Comparison of ENCODE assay signal across 9 cellular contexts in the genomic region with DNA sequence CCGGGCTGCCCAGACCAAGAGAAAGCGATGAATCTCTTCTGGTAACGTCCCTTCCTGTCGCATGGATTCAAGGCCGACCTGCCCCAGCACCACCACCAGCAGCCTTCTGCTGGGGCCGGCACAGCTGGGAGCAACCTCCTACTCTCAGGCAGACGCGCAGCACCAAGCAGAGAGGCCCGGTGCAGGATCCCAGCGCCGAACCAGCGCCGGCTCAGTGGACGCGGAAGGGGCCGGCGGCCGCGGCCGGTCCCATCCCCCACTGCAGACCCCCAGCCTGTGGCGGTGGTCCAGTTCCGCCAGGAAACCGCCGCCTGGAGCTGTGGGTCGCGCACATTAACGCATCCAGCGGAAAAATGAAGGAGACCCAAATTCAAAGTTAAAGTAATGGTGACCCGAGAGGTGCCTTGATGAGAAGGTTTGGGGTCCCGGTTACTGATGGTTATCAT. TPM values are rescaled to one million over a fixed set of nuclear protein-coding genes. Genes with fewer than 3 reads are reported as not detected.
DNase-seq lines count a peak whose midpoint lies in the region; ATAC-seq and TF ChIP-seq lines count a peak whose summit lies in the region.
"Had no signal": no experiment of that assay in that cellular context is flagged by ENCODE, and none has a peak within 500 bp of the region (broad histone marks: within the 10 kb centered on the region; RNA-seq: fewer than 3 reads in every experiment).

No MANE protein-coding gene starts in this region.

- no peak overlapping the region for H3K27ac Mint-ChIP-seq in activated CD4-positive, alpha-beta T cell treated with anti-CD3 and anti-CD28 coated beads for 36 hours
- H3K27ac Mint-ChIP-seq in Caco-2 (ENCODE audit: unreplicated experiment), result no peak overlapping the region
- H3K27ac Mint-ChIP-seq: HFFc6 had no signal

- peak overlapping the region; percentile 91 for H3K4me3 Mint-ChIP-seq in activated CD4-positive, alpha-beta T cell treated with anti-CD3 and anti-CD28 coated beads for 36 hours
- no peak overlapping the region for H3K4me3 Mint-ChIP-seq in Caco-2 (ENCODE audit: unreplicated experiment)
- H3K4me3 Mint-ChIP-seq: HFFc6 had no signal

- H3K36me3 ChIP-seq in iPS-18a (ENCODE audit: control insufficient read depth, low read depth, low read length) (no peaks in the 10 kb centered on the region), stomach (no peaks in the 10 kb centered on the region), Caco-2 (ENCODE audit: control insufficient read depth, insufficient read depth, low read length) (no peaks in the 10 kb centered on the region)

- peak; percentile 58 for DNase-seq in activated CD4-positive, alpha-beta T cell treated with anti-CD3 and anti-CD28 coated beads for 36 hours
- no peak for DNase-seq in activated CD4-positive, alpha-beta T cell treated with anti-CD3 and anti-CD28 coated beads for 1 hour
- DNase-seq in activated effector memory CD4-positive, alpha-beta T cell treated with Interleukin-2 at 50 U/mL for 16 hours, result peak; percentile 16
- DNase-seq in stomach, result no peak
- no peak for DNase-seq in DMS153 treated with DMSO at 0.1 percent for 48 hours (lab: John Stamatoyannopoulos, UW; ENCODE audit: unreplicated experiment)
- DNase-seq in Caco-2, result no peak
- DNase-seq: HFFc6 had no signal

- 18 to 37% (median 28%) methylated on average over 26 to 30 of the region's 30 CpGs for WGBS in stomach, 5 donors

- TF ChIP-seq POLR2A in stomach (IDR thresholded peaks at IDR 0.05), result no peak

- no peaks in the 10 kb centered on the region for H3K9me3 Mint-ChIP-seq in activated CD4-positive, alpha-beta T cell treated with anti-CD3 and anti-CD28 coated beads for 36 hours (ENCODE audit: low read depth)
- H3K9me3 Mint-ChIP-seq in Caco-2 (ENCODE audit: unreplicated experiment), result no peaks in the 10 kb centered on the region
- H3K9me3 Mint-ChIP-seq: HFFc6 had no signal

- H3K4me3 ChIP-seq in iPS-18a (ENCODE audit: low read length) (peak overlapping the region; percentile 62), stomach (peak overlapping the region; percentile 40 to 54 (median 48)), Caco-2 (ENCODE audit: low read depth, low read length) (no peak overlapping the region)

- no peak overlapping the region for H3K9ac ChIP-seq in iPS-18a (ENCODE audit: low read length)

- H3K4me1 ChIP-seq in iPS-18a (ENCODE audit: control insufficient read depth, low read depth, low read length) (peaks cover 4% of the 10 kb centered on the region), stomach (peaks cover 13 to 46% (median 22%) of the 10 kb centered on the region in 4 donors), Caco-2 (no peaks in the 10 kb centered on the region)

- H3K36me3 Mint-ChIP-seq in activated CD4-positive, alpha-beta T cell treated with anti-CD3 and anti-CD28 coated beads for 36 hours (ENCODE audit: low read depth), result peaks cover 2% of the 10 kb centered on the region
- no peaks in the 10 kb centered on the region for H3K36me3 Mint-ChIP-seq in Caco-2 (ENCODE audit: insufficient read depth, unreplicated experiment)

- ATAC-seq in activated CD4-positive, alpha-beta T cell treated with anti-CD3 and anti-CD28 coated beads for 36 hours, result no peak
- ATAC-seq in GM19455 (IDR thresholded peaks at IDR 0.05; ENCODE audit: unreplicated experiment), result no peak

- H3K4me1 Mint-ChIP-seq in activated CD4-positive, alpha-beta T cell treated with anti-CD3 and anti-CD28 coated beads for 36 hours, result peaks cover 60% of the 10 kb centered on the region
- no peaks in the 10 kb centered on the region for H3K4me1 Mint-ChIP-seq in Caco-2 (ENCODE audit: low read depth, unreplicated experiment)

- H3K27ac ChIP-seq in iPS-18a (ENCODE audit: low read length) (no peak overlapping the region), stomach (peak overlapping the region in 3 of 5 donors; percentile 33 to 81 (median 67))

- H3K27me3 ChIP-seq in iPS-18a (ENCODE audit: control insufficient read depth, insufficient read depth, low read length) (peaks cover 77% of the 10 kb centered on the region), stomach (peaks cover 0 to 83% (median 47%) of the 10 kb centered on the region in 3 donors), Caco-2 (replicated peaks; ENCODE audit: control insufficient read depth, insufficient read depth, low read length) (no peaks in the 10 kb centered on the region)

- TF ChIP-seq CTCF in stomach (IDR thresholded peaks at IDR 0.05) (no peak), Caco-2 (IDR thresholded peaks at IDR 0.05; ENCODE audit: insufficient read depth in 1 of 2, low read depth in 1 of 2, low read length in 1 of 2, severe bottlenecking in 1 of 2, unreplicated experiment in 1 of 2) (no peak)

- no peaks in the 10 kb centered on the region for H3K27me3 Mint-ChIP-seq in activated CD4-positive, alpha-beta T cell treated with anti-CD3 and anti-CD28 coated beads for 36 hours
- peaks cover 8% of the 10 kb centered on the region for H3K27me3 Mint-ChIP-seq in Caco-2 (ENCODE audit: insufficient read depth, unreplicated experiment)

- BruUV-seq in Caco-2 (replicated peaks; lab: Mats Ljungman, UMichigan), result no TSS peak

- CTCF ChIA-PET in activated CD4-positive, alpha-beta T cell treated with anti-CD3 and anti-CD28 coated beads for 36 hours (lab: Charles Lee), result interaction anchor here (0.6 to 9.8 kb wide), 8 partner anchors 8 to 140 kb away, joined by 3 to 291 read pairs (median 46); partner anchors contain the start of gene ZNF2
- CTCF ChIA-PET in Caco-2 (lab: Charles Lee), result no interaction called here

- H3K9me3 ChIP-seq in iPS-18a (ENCODE audit: control insufficient read depth, low read depth, low read length) (no peaks in the 10 kb centered on the region), stomach (no peaks in the 10 kb centered on the region), Caco-2 (no peaks in the 10 kb centered on the region)

- intact Hi-C loops in activated CD4-positive, alpha-beta T cell treated with anti-CD3 and anti-CD28 coated beads for 36 hours (cut with DNase I, micrococcal nuclease), result loop anchor here in 1 of 2 experiments (5.0 kb wide), 1 partner anchor 142 kb away; the partner anchor contains the start of gene ZNF2
- intact Hi-C loops in stomach (cut with DNase I; ENCODE audit: low total_unique reads) (no loop called here), Caco-2 (cut with micrococcal nuclease; ENCODE audit: unreplicated experiment) (loop anchor here (5.0 kb wide), 1 partner anchor 292 kb away; no protein-coding TSS in a partner anchor)

- TF ChIP-seq EP300 in stomach (IDR thresholded peaks at IDR 0.05), result no peak

- POLR2A ChIA-PET in activated CD4-positive, alpha-beta T cell treated with anti-CD3 and anti-CD28 coated beads for 36 hours (lab: Charles Lee), result no interaction called here
- POLR2A ChIA-PET in Caco-2 (lab: Charles Lee), result no interaction called here

RNA-seq across cellular contexts. Expression of gene MAL, which starts 0.5 kb away (rescaled TPM):
- total RNA-seq in activated CD4-positive, alpha-beta T cell treated with anti-CD3 and anti-CD28 coated beads for 36 hours, result 10 to 100 TPM; 35.4 to 43.3 TPM
- 10 to 100 TPM in 3 of 5 donors, 1 to 10 TPM in 2; 3.2 to 95.5 (median 15.8) TPM for total RNA-seq in stomach
- 100 to 1,000 TPM in 1 of 3 donors, 10 to 100 TPM in 2; 14.8 to 198 (median 67.2) TPM for polyA plus RNA-seq in stomach
- not detected in 2 replicates for total RNA-seq in Caco-2 (2022)
- total RNA-seq: HFFc6 had no signal

Comparison
In these comparisons a context has a peak if more than half of its experiments do, and no peak if none do; other contexts are left out.
1. DNase-seq: peak in activated CD4-positive, alpha-beta T cell treated with anti-CD3 and anti-CD28 coated beads for 36 hours (single experiment) and activated effector memory CD4-positive, alpha-beta T cell treated with Interleukin-2 at 50 U/mL for 16 hours (single experiment); none in activated CD4-positive, alpha-beta T cell treated with anti-CD3 and anti-CD28 coated beads for 1 hour (single experiment), stomach (single experiment), DMS153 treated with DMSO at 0.1 percent for 48 hours (single experiment) and Caco-2 (0 of 2).